2 cellular contexts compared by ENCODE assay signal in genomic region chr10:32266979-32267378, GRCh38.
TF ChIP-seq lines count a peak whose summit lies in the region.

No MANE protein-coding gene starts in this region.

TF ChIP-seq in K562, 482 proteins besides CTCF, POLR2A, EP300 and RAD21:
- TF ChIP-seq PCBP1 (IDR thresholded peaks at IDR 0.05; ENCODE audit: low read depth, low read length, poor library complexity, severe bottlenecking), result no peak
- TF ChIP-seq SUPT5H (IDR thresholded peaks at IDR 0.05), result 0 out of 2 replicates have a peak, but pooled peaks have one; percentile 47
- TF ChIP-seq POLR2B (IDR thresholded peaks at IDR 0.05; ENCODE audit: low read depth, partially characterized antibody), result peak; percentile 35

TF ChIP-seq in HepG2, 621 proteins besides CTCF, POLR2A, EP300 and RAD21 (continued from another document):
- no peak for TF ChIP-seq DMTF1 (CRISPR knock-in tag; IDR thresholded peaks at IDR 0.05)
- peak; percentile 92 for TF ChIP-seq RBM22 (optimal IDR thresholded peaks at IDR 0.05; ENCODE audit: low read length)
- no peak for TF ChIP-seq MZF1 (CRISPR knock-in tag; IDR thresholded peaks at IDR 0.05; ENCODE audit: borderline replicate concordance)
- TF ChIP-seq FOSL2 (CRISPR knock-in tag; IDR thresholded peaks at IDR 0.05), result no peak
- no peak for TF ChIP-seq ZNF101 (CRISPR knock-in tag; IDR thresholded peaks at IDR 0.05; ENCODE audit: borderline replicate concordance, low read depth)
- TF ChIP-seq MTA3 (CRISPR knock-in tag; IDR thresholded peaks at IDR 0.05), result no peak
- TF ChIP-seq POLR2G (IDR thresholded peaks at IDR 0.05; ENCODE audit: low read depth, low read length), result peak; percentile 45; the same call in 1 of the 2 replicates
- no peak for TF ChIP-seq SIX4 (CRISPR knock-in tag; IDR thresholded peaks at IDR 0.05)
- TF ChIP-seq NFAT5 (CRISPR knock-in tag; IDR thresholded peaks at IDR 0.05), result no peak
TF ChIP-seq in HepG2: peak in this region for 2.
